ENCODE assay signal across 9 cellular contexts in the genomic region with DNA sequence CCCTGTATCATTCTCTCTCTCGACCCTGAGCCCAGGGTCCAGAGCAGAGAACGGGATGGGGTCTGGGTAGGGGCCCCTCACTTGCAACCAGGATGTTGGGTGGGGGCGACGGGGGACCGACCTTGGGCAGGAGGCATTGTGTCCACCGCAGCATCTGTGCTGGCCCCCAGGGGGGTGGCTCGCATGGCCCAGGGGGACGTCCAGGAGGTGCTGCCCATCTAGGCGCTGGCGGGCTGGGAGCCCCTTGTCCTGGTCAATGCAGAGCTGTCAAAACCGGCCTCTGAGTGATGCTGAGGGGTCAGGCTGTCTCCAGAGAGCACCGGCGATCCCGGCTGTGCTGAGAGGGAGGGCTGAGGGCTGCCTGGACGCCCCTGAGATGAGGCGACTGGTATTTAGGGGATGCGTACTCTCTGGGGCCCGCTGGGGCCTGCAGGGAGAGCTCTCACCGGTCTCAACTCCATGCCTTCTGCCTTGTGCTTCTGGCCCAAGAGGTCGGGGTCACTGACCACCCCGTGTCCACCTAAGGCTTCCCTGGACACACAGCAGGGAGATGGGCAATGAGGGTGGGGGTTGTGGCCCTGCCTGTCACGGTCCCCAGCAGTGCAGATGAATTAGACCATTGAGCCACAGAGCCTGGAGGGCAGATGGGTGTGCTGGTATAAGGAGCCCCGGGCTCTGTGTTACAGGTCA. TPM values are rescaled to one million over a fixed set of nuclear protein-coding genes. Genes with fewer than 3 reads are reported as not detected.
A peak's percentile ranks its signal among the peaks of the same experiment; 100 is the strongest.
DNase-seq lines count a peak whose midpoint lies in the region; ATAC-seq, FAIRE-seq and TF ChIP-seq lines count a peak whose summit lies in the region.
"Had no signal": no experiment of that assay in that cellular context is flagged by ENCODE, and none has a peak within 500 bp of the region (broad histone marks: within the 10 kb centered on the region; RNA-seq: fewer than 3 reads in every experiment).

No MANE protein-coding gene starts in this region.

- H3K27me3 ChIP-seq in GM23338 (ENCODE audit: insufficient read depth) (no peaks in the 10 kb centered on the region), small intestine (ENCODE audit: control insufficient read depth in 2 of 2, insufficient read depth in 2 of 2, low read length in 2 of 2) (no peaks in the 10 kb centered on the region)

- no peak for TF ChIP-seq CTCF in GM23338 (conservative IDR thresholded peaks at IDR 0.05; ENCODE audit: low read depth in 2 of 2)

- peaks cover 47% of the 10 kb centered on the region for H3F3A ChIP-seq in GM23338 (replicated peaks; ENCODE audit: low read depth)

- no peak for FAIRE-seq in small intestine (lab: Jason Lieb, UNC)

- no peak overlapping the region for H3K4me3 Mint-ChIP-seq in GM23338
- H3K4me3 Mint-ChIP-seq in T-helper 17 cell = peak overlapping the region; percentile 88

- H3K9me3 ChIP-seq in T-helper 17 cell (ENCODE audit: control insufficient read depth, low read length, poor library complexity, severe bottlenecking) = no peaks in the 10 kb centered on the region
- no peaks in the 10 kb centered on the region for H3K9me3 ChIP-seq in small intestine (ENCODE audit: control insufficient read depth, low read depth)

- peaks cover 62% of the 10 kb centered on the region for H3K36me3 Mint-ChIP-seq in GM23338 (ENCODE audit: low read depth)
- H3K36me3 Mint-ChIP-seq in T-helper 17 cell (ENCODE audit: low read depth) = peaks cover 10% of the 10 kb centered on the region

- H3K27me3 Mint-ChIP-seq in GM23338 (ENCODE audit: insufficient read depth, low read depth, poor library complexity) (peaks cover 49% of the 10 kb centered on the region), T-helper 17 cell (no peaks in the 10 kb centered on the region)

- H3K4me2 ChIP-seq in GM23338 = peak overlapping the region; percentile 14; the same call in 1 of the 2 replicates

- peak overlapping the region; percentile 70 for H3K27ac Mint-ChIP-seq in GM23338
- peak overlapping the region; percentile 95 for H3K27ac Mint-ChIP-seq in T-helper 17 cell

- peaks cover 28% of the 10 kb centered on the region for H3K79me2 ChIP-seq in GM23338 (replicated peaks; ENCODE audit: insufficient read depth)

- H3K36me3 ChIP-seq in GM23338 (ENCODE audit: insufficient read depth) (peaks cover 27% of the 10 kb centered on the region), small intestine (ENCODE audit: control insufficient read depth in 2 of 2, insufficient read depth in 2 of 2, low read length in 2 of 2) (peaks cover 9 to 12% of the 10 kb centered on the region in 2 donors)

- no peaks in the 10 kb centered on the region for H3K9me2 ChIP-seq in GM23338 (ENCODE audit: insufficient read depth)

- 42 to 53% (median 48%) methylated on average over 21 to 23 of the region's 23 CpGs for WGBS in small intestine, 3 donors

- H3K9me3 Mint-ChIP-seq in GM23338 = peaks cover 5% of the 10 kb centered on the region; the same call in 1 of the 3 replicates

- DNase-seq in GM23338 (ENCODE audit: low spot score) = peak; percentile 52
- no peak for DNase-seq in T-helper 17 cell
- DNase-seq in left ventricle myocardium superior = no peak
- peak; percentile 17 for DNase-seq in small intestine
- DNase-seq in effector CD4-positive, alpha-beta T cell = no peak
- no peak for DNase-seq in NCI-H1694 treated with DMSO at 0.1 percent for 48 hours (lab: John Stamatoyannopoulos, UW)
- DNase-seq in NCI-H2081 (lab: John Stamatoyannopoulos, UW) = no peak

- peaks cover 38% of the 10 kb centered on the region for H4K20me1 ChIP-seq in GM23338 (replicated peaks; ENCODE audit: insufficient read depth)

- ATAC-seq in GM23338 (peak; percentile 53), T-helper 17 cell (no peak), left ventricle myocardium superior (peak; percentile 9), GM21619 (IDR thresholded peaks at IDR 0.05; ENCODE audit: unreplicated experiment) (no peak)

- H3K27ac ChIP-seq in GM23338 (ENCODE audit: low read depth) = peak overlapping the region; percentile 94
- peak overlapping the region; percentile 38 to 92 for H3K27ac ChIP-seq in small intestine (ENCODE audit: low read depth in 1 of 2, low read length in 1 of 2)

- H3K4me1 ChIP-seq in GM23338 (ENCODE audit: insufficient read depth) (peaks cover 13% of the 10 kb centered on the region), small intestine (ENCODE audit: control insufficient read depth in 2 of 2, insufficient read depth in 1 of 2, low read depth in 1 of 2, low read length in 1 of 2) (peaks cover 10 to 12% of the 10 kb centered on the region in 2 donors)

- H3K4me1 Mint-ChIP-seq in GM23338 (peaks cover 37% of the 10 kb centered on the region), T-helper 17 cell (peaks cover 44% of the 10 kb centered on the region)

- intact Hi-C loops in left ventricle myocardium superior (cut with micrococcal nuclease) = no loop called here

- no peak overlapping the region for H2AFZ ChIP-seq in GM23338

- no peak overlapping the region for H3K4me3 ChIP-seq in GM23338
- no peak overlapping the region for H3K4me3 ChIP-seq in small intestine (ENCODE audit: low read depth in 1 of 2, low read length in 2 of 2)

TF ChIP-seq in GM23338, 12 proteins besides CTCF, POLR2A, EP300 and RAD21 (continues in another document):
- TF ChIP-seq JUNB (IDR thresholded peaks at IDR 0.05; ENCODE audit: unreplicated experiment) (no peak), POLR2AphosphoS5 (IDR thresholded peaks at IDR 0.05; ENCODE audit: low read depth) (no peak)

RNA-seq across cellular contexts. Expression of gene RPS9, which starts 8.5 kb away (rescaled TPM):
- 1,754 and 2,101 TPM in 2 replicates for total RNA-seq in GM23338 (2014; rRNA removed; shearing (Covaris generic))
- polyA plus RNA-seq in GM23338 (2016; fragmentation: Nextera tagmentation; extraction: Ambion mirVana) (1,060 and 1,149 TPM in 2 replicates), small intestine (1,000 to 10,000 TPM; 2,119 to 4,773 (median 4,210) TPM)
- total RNA-seq in T-helper 17 cell (1,000 to 10,000 TPM; 1,676 to 1,883 TPM), left ventricle myocardium superior (601 TPM)

RNA-seq across cellular contexts. Expression of gene LILRB3, which starts 13.6 kb away (rescaled TPM):
- not detected in 2 replicates for total RNA-seq in GM23338 (2014; rRNA removed; shearing (Covaris generic))
- polyA plus RNA-seq in GM23338 (2016; fragmentation: Nextera tagmentation; extraction: Ambion mirVana) = not detected in 2 replicates
- 1 to 10 TPM; 5.2 to 6.2 TPM for total RNA-seq in T-helper 17 cell
- 4.3 TPM for total RNA-seq in left ventricle myocardium superior
- polyA plus RNA-seq in small intestine = 1 to 10 TPM in 1 of 3 donors, under 1 TPM in 2; 0.45 to 3.6 (median 0.54) TPM
- polyA plus RNA-seq: neural cell had no signal

RNA-seq across cellular contexts. Expression of gene TSEN34, which starts 18.1 kb away (rescaled TPM):
- total RNA-seq in GM23338 (2014; rRNA removed; shearing (Covaris generic)) = 51.2 and 53.4 TPM in 2 replicates
- polyA plus RNA-seq in GM23338 (2016; fragmentation: Nextera tagmentation; extraction: Ambion mirVana) (33.0 and 36.6 TPM in 2 replicates), small intestine (10 to 100 TPM; 32.7 to 50.3 (median 39.3) TPM)
- total RNA-seq in T-helper 17 cell (1 to 10 TPM; 8.1 to 8.9 TPM), left ventricle myocardium superior (18.5 TPM)

RNA-seq across cellular contexts. Expression of gene MBOAT7, which starts 19.8 kb away (rescaled TPM):
- 140 and 184 TPM in 2 replicates for total RNA-seq in GM23338 (2014; rRNA removed; shearing (Covaris generic))
- polyA plus RNA-seq in GM23338 (2016; fragmentation: Nextera tagmentation; extraction: Ambion mirVana) (73.5 and 77.8 TPM in 2 replicates), small intestine (10 to 100 TPM; 47.8 to 55.2 (median 54.2) TPM)
- total RNA-seq in T-helper 17 cell (10 to 100 TPM; 18.4 to 24.5 TPM), left ventricle myocardium superior (14.8 TPM)

RNA-seq across cellular contexts. Expression of gene LILRA6, which starts 33.4 kb away (rescaled TPM):
- total RNA-seq in GM23338 (2014; rRNA removed; shearing (Covaris generic)) = not detected in 2 replicates
- polyA plus RNA-seq in GM23338 (2016; fragmentation: Nextera tagmentation; extraction: Ambion mirVana) (not detected in 2 replicates), small intestine (1 to 10 TPM in 1 of 3 donors, under 1 TPM in 1, not detected in 1; 0.27 to 1.6 TPM)
- total RNA-seq in T-helper 17 cell (1 to 10 TPM in 1 of 2 donors, under 1 TPM in 1; 0.91 to 2.4 TPM), left ventricle myocardium superior (2.3 TPM)
- polyA plus RNA-seq: neural cell had no signal

Comparison
In these comparisons a context has a peak if more than half of its experiments do, and no peak if none do; other contexts are left out.
1. ATAC-seq: peak in GM23338 (single experiment) and left ventricle myocardium superior (single experiment); none in T-helper 17 cell (single experiment) and GM21619 (single experiment).
2. DNase-seq: peak in GM23338 (single experiment) and small intestine (single experiment); none in T-helper 17 cell (0 of 3), left ventricle myocardium superior (single experiment), effector CD4-positive, alpha-beta T cell (single experiment), NCI-H1694 treated with DMSO at 0.1 percent for 48 hours (single experiment) and NCI-H2081 (0 of 2).